2 cellular contexts compared by ENCODE assay signal in genomic region chr17:6523330-6523729, GRCh38.
TF ChIP-seq lines count a peak whose summit lies in the region.

No MANE protein-coding gene starts in this region.

TF ChIP-seq in H1, 55 proteins besides CTCF, POLR2A, EP300 and RAD21:
- TF ChIP-seq JUND (IDR thresholded peaks at IDR 0.05; ENCODE audit: low read length) = peak; percentile 85; the same call in 1 of the 2 replicates
- TF ChIP-seq BRCA1 (IDR thresholded peaks at IDR 0.05; ENCODE audit: low read depth, low read length) = no peak

TF ChIP-seq in HepG2, 621 proteins besides CTCF, POLR2A, EP300 and RAD21:
- TF ChIP-seq FOSL2 (CRISPR knock-in tag; IDR thresholded peaks at IDR 0.05) = peak; percentile 91
- TF ChIP-seq JUN (CRISPR knock-in tag; IDR thresholded peaks at IDR 0.05) = 0 out of 2 replicates have a peak, but pooled peaks have one; percentile 40
- TF ChIP-seq TEAD3 (CRISPR knock-in tag; optimal IDR thresholded peaks at IDR 0.05; ENCODE audit: borderline replicate concordance) = peak; percentile 42
- TF ChIP-seq, protein P1, sequence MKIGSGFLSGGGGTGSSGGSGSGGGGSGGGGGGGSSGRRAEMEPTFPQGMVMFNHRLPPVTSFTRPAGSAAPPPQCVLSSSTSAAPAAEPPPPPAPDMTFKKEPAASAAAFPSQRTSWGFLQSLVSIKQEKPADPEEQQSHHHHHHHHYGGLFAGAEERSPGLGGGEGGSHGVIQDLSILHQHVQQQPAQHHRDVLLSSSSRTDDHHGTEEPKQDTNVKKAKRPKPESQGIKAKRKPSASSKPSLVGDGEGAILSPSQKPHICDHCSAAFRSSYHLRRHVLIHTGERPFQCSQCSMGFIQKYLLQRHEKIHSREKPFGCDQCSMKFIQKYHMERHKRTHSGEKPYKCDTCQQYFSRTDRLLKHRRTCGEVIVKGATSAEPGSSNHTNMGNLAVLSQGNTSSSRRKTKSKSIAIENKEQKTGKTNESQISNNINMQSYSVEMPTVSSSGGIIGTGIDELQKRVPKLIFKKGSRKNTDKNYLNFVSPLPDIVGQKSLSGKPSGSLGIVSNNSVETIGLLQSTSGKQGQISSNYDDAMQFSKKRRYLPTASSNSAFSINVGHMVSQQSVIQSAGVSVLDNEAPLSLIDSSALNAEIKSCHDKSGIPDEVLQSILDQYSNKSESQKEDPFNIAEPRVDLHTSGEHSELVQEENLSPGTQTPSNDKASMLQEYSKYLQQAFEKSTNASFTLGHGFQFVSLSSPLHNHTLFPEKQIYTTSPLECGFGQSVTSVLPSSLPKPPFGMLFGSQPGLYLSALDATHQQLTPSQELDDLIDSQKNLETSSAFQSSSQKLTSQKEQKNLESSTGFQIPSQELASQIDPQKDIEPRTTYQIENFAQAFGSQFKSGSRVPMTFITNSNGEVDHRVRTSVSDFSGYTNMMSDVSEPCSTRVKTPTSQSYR (CRISPR knock-in tag; IDR thresholded peaks at IDR 0.05; ENCODE audit: borderline replicate concordance) = peak; percentile 75; the same call in 1 of the 2 replicates
- TF ChIP-seq ZNF674 (CRISPR knock-in tag; IDR thresholded peaks at IDR 0.05; ENCODE audit: low read depth) = no peak
- TF ChIP-seq SETDB1 (CRISPR knock-in tag; IDR thresholded peaks at IDR 0.05; ENCODE audit: borderline replicate concordance) = no peak
- 0 out of 2 replicates have a peak, but pooled peaks have one; percentile 14 for TF ChIP-seq SAP130 (CRISPR knock-in tag; IDR thresholded peaks at IDR 0.05; ENCODE audit: low read depth)
- no peak for TF ChIP-seq ZNF232 (CRISPR knock-in tag; IDR thresholded peaks at IDR 0.05; ENCODE audit: borderline replicate concordance)
- TF ChIP-seq JUND (CRISPR knock-in tag; IDR thresholded peaks at IDR 0.05) = peak; percentile 72; the same call in 1 of the 2 replicates
- TF ChIP-seq JUNB (CRISPR knock-in tag; IDR thresholded peaks at IDR 0.05; ENCODE audit: borderline replicate concordance) = peak; percentile 14; the same call in 1 of the 2 replicates
- TF ChIP-seq ARNT (IDR thresholded peaks at IDR 0.05) = no peak
- TF ChIP-seq, protein P2, sequence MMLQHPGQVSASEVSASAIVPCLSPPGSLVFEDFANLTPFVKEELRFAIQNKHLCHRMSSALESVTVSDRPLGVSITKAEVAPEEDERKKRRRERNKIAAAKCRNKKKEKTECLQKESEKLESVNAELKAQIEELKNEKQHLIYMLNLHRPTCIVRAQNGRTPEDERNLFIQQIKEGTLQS (CRISPR knock-in tag; IDR thresholded peaks at IDR 0.05) = peak; percentile 34; the same call in 1 of the 2 replicates
- TF ChIP-seq, protein P3, sequence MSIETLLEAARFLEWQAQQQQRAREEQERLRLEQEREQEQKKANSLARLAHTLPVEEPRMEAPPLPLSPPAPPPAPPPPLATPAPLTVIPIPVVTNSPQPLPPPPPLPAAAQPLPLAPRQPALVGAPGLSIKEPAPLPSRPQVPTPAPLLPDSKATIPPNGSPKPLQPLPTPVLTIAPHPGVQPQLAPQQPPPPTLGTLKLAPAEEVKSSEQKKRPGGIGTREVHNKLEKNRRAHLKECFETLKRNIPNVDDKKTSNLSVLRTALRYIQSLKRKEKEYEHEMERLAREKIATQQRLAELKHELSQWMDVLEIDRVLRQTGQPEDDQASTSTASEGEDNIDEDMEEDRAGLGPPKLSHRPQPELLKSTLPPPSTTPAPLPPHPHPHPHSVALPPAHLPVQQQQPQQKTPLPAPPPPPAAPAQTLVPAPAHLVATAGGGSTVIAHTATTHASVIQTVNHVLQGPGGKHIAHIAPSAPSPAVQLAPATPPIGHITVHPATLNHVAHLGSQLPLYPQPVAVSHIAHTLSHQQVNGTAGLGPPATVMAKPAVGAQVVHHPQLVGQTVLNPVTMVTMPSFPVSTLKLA (IDR thresholded peaks at IDR 0.05) = no peak
- TF ChIP-seq TFE3 (CRISPR knock-in tag; IDR thresholded peaks at IDR 0.05) = 0 out of 2 replicates have a peak, but pooled peaks have one; percentile 19
- peak; percentile 67; the same call in 1 of the 2 replicates for TF ChIP-seq BHLHE40 (IDR thresholded peaks at IDR 0.05; ENCODE audit: low read length)
- no peak for TF ChIP-seq ARID5B (CRISPR knock-in tag; IDR thresholded peaks at IDR 0.05)
